Comparison of ENCODE assay signal across 11 cellular contexts in genomic region chr19:7857727-7858701, GRCh38. TPM values are rescaled to one million over a fixed set of nuclear protein-coding genes. Genes with fewer than 3 reads are reported as not detected.
DNase-seq lines count a peak whose midpoint lies in the region; TF ChIP-seq lines count a peak whose summit lies in the region.
"Had no signal": no experiment of that assay in that cellular context is flagged by ENCODE, and none has a peak within 500 bp of the region (broad histone marks: within the 10 kb centered on the region; RNA-seq: fewer than 3 reads in every experiment).

No MANE protein-coding gene starts in this region.

- no peak overlapping the region for H2AFZ ChIP-seq in hepatocyte

- WGBS in hepatocyte (ENCODE audit: low lambda C conversion rate, missing lambda C conversion rate), result 44% methylated on average over 21 of the region's 36 CpGs

- intact Hi-C loops in activated naive CD4-positive, alpha-beta T cell treated with anti-CD3 and anti-CD28 coated beads for 36 hours (cut with micrococcal nuclease), result no loop called here

- peak overlapping the region; percentile 56 for H3K4me2 ChIP-seq in hepatocyte

- peaks cover 1% of the 10 kb centered on the region for H3K36me3 Mint-ChIP-seq in activated naive CD4-positive, alpha-beta T cell treated with anti-CD3 and anti-CD28 coated beads, Interleukin-2, amount 50 U/mL, for 24 hours
- H3K36me3 Mint-ChIP-seq in activated naive CD4-positive, alpha-beta T cell treated with anti-CD3 and anti-CD28 coated beads for 36 hours (ENCODE audit: low read depth), result peaks cover 1% of the 10 kb centered on the region

- H3K4me3 Mint-ChIP-seq in activated naive CD4-positive, alpha-beta T cell treated with anti-CD3 and anti-CD28 coated beads, Interleukin-2, amount 50 U/mL, for 24 hours, result no peak overlapping the region
- no peak overlapping the region for H3K4me3 Mint-ChIP-seq in activated naive CD4-positive, alpha-beta T cell treated with anti-CD3 and anti-CD28 coated beads for 36 hours

- DNase-seq in activated naive CD4-positive, alpha-beta T cell treated with anti-CD3 and anti-CD28 coated beads for 36 hours, result no peak
- peak; percentile 79 for DNase-seq in NCI-H510A treated with DMSO at 0.1 percent for 48 hours (lab: John Stamatoyannopoulos, UW)
- peak; percentile 72 for DNase-seq in hepatocyte (ENCODE audit: low spot score)
- DNase-seq in stimulated activated CD8-positive, alpha-beta memory T cell treated with anti-CD3 and anti-CD28 coated beads, Interleukin-4, amount 100 ng/mL, for 48 hours, result no peak
- DNase-seq in NCI-H526 treated with DMSO at 0.1 percent for 48 hours (lab: John Stamatoyannopoulos, UW), result no peak
- DNase-seq in RWPE1 (ENCODE audit: low spot score), result no peak
- no peak for DNase-seq in stimulated activated naive CD4-positive, alpha-beta T cell (lab: John Stamatoyannopoulos, UW)
- DNase-seq: EL, hypothalamus, NCI-H1048 had no signal

- no peaks in the 10 kb centered on the region for H4K20me1 ChIP-seq in hepatocyte (ENCODE audit: insufficient read depth, poor library complexity, severe bottlenecking)

- H3K9me3 ChIP-seq in hepatocyte (ENCODE audit: low read depth), result no peaks in the 10 kb centered on the region

- no peaks in the 10 kb centered on the region for H3K9me3 Mint-ChIP-seq in activated naive CD4-positive, alpha-beta T cell treated with anti-CD3 and anti-CD28 coated beads, Interleukin-2, amount 50 U/mL, for 24 hours
- H3K9me3 Mint-ChIP-seq in activated naive CD4-positive, alpha-beta T cell treated with anti-CD3 and anti-CD28 coated beads for 36 hours, result no peaks in the 10 kb centered on the region

- CTCF ChIA-PET in activated naive CD4-positive, alpha-beta T cell treated with anti-CD3 and anti-CD28 coated beads for 36 hours (lab: Charles Lee), result interaction anchor here (0.6 to 3.5 kb wide), 2 partner anchors 11 to 346 kb away, joined by 6 to 14 read pairs; no protein-coding TSS in a partner anchor
- CTCF ChIA-PET in RWPE1 (lab: Yijun Ruan, JAX), result interaction anchor here (0.6 to 1.8 kb wide), 3 partner anchors 9 to 63 kb away, joined by 3 to 6 read pairs (median 6); no protein-coding TSS in a partner anchor

- no peaks in the 10 kb centered on the region for H3K27me3 Mint-ChIP-seq in activated naive CD4-positive, alpha-beta T cell treated with anti-CD3 and anti-CD28 coated beads, Interleukin-2, amount 50 U/mL, for 24 hours
- H3K27me3 Mint-ChIP-seq in activated naive CD4-positive, alpha-beta T cell treated with anti-CD3 and anti-CD28 coated beads for 36 hours (ENCODE audit: low read depth), result peaks cover 11% of the 10 kb centered on the region

- no peak overlapping the region for H3K27ac ChIP-seq in hepatocyte
- H3K27ac ChIP-seq in RWPE1, result no peak overlapping the region

- no peaks in the 10 kb centered on the region for H3K79me2 ChIP-seq in hepatocyte

- no peak for TF ChIP-seq CTCF in hepatocyte (IDR thresholded peaks at IDR 0.05; ENCODE audit: poor library complexity)
- TF ChIP-seq CTCF in RWPE1 (conservative IDR thresholded peaks at IDR 0.05; ENCODE audit: low read depth), result no peak

- H3K4me1 ChIP-seq in hepatocyte (ENCODE audit: insufficient read depth), result peaks cover 10% of the 10 kb centered on the region

- POLR2A ChIA-PET in RWPE1 (lab: Yijun Ruan, JAX; ENCODE audit: low non-redundant PET), result no interaction called here

- peaks cover 4% of the 10 kb centered on the region for H3K27me3 ChIP-seq in hepatocyte

- no peak overlapping the region for H3K4me3 ChIP-seq in hepatocyte

- no peaks in the 10 kb centered on the region for H3K36me3 ChIP-seq in hepatocyte (replicated peaks; ENCODE audit: insufficient read depth, low read depth)

- peaks cover 8% of the 10 kb centered on the region for H3K4me1 Mint-ChIP-seq in activated naive CD4-positive, alpha-beta T cell treated with anti-CD3 and anti-CD28 coated beads, Interleukin-2, amount 50 U/mL, for 24 hours
- H3K4me1 Mint-ChIP-seq in activated naive CD4-positive, alpha-beta T cell treated with anti-CD3 and anti-CD28 coated beads for 36 hours (ENCODE audit: low read depth), result peaks cover 11% of the 10 kb centered on the region

- H3K27ac Mint-ChIP-seq in activated naive CD4-positive, alpha-beta T cell treated with anti-CD3 and anti-CD28 coated beads, Interleukin-2, amount 50 U/mL, for 24 hours, result peak overlapping the region; percentile 70
- H3K27ac Mint-ChIP-seq in activated naive CD4-positive, alpha-beta T cell treated with anti-CD3 and anti-CD28 coated beads for 36 hours, result no peak overlapping the region

- no peaks in the 10 kb centered on the region for H3K9me2 ChIP-seq in hepatocyte (replicated peaks; ENCODE audit: insufficient read depth)

RNA-seq across cellular contexts. Expression of gene PRR36, which starts 16.2 kb away (rescaled TPM):
- total RNA-seq in activated naive CD4-positive, alpha-beta T cell treated with anti-CD3 and anti-CD28 coated beads for 36 hours, result under 1 TPM; 0.07 to 0.12 TPM
- total RNA-seq in hepatocyte, result 0.40 and 1.00 TPM in 2 replicates
- polyA plus RNA-seq in hepatocyte, result 2.5 and 5.4 TPM in 2 replicates

RNA-seq across cellular contexts. Expression of gene EVI5L, which starts 28.0 kb away (rescaled TPM):
- 1 to 10 TPM; 5.2 TPM for total RNA-seq in activated naive CD4-positive, alpha-beta T cell treated with anti-CD3 and anti-CD28 coated beads for 36 hours
- 10.7 and 12.4 TPM in 2 replicates for total RNA-seq in hepatocyte
- polyA plus RNA-seq in hepatocyte, result 11.5 and 13.1 TPM in 2 replicates

RNA-seq across cellular contexts. Expression of gene LRRC8E, which starts 30.3 kb away (rescaled TPM):
- not detected for total RNA-seq in activated naive CD4-positive, alpha-beta T cell treated with anti-CD3 and anti-CD28 coated beads for 36 hours
- 1.8 and 4.5 TPM in 2 replicates for total RNA-seq in hepatocyte
- polyA plus RNA-seq in hepatocyte, result 3.2 and 3.3 TPM in 2 replicates

RNA-seq across cellular contexts. Expression of gene MAP2K7, which starts 45.7 kb away (rescaled TPM):
- total RNA-seq in activated naive CD4-positive, alpha-beta T cell treated with anti-CD3 and anti-CD28 coated beads for 36 hours, result 10 to 100 TPM; 39.1 to 39.8 TPM
- total RNA-seq in hepatocyte, result 13.6 and 13.8 TPM in 2 replicates
- 11.8 and 12.8 TPM in 2 replicates for polyA plus RNA-seq in hepatocyte

RNA-seq across cellular contexts. Expression of gene TGFBR3L, which starts 56.6 kb away (rescaled TPM):
- total RNA-seq in activated naive CD4-positive, alpha-beta T cell treated with anti-CD3 and anti-CD28 coated beads for 36 hours, result 1 to 10 TPM; 1.7 to 3.7 TPM
- total RNA-seq in hepatocyte, result 0.52 TPM in 1 of 2 replicates, not detected in the other
- polyA plus RNA-seq in hepatocyte, result 3.3 and 8.5 TPM in 2 replicates

Comparison
In these comparisons a context has a peak if more than half of its experiments do, and no peak if none do; other contexts are left out.
1. DNase-seq: peak in NCI-H510A treated with DMSO at 0.1 percent for 48 hours (single experiment) and hepatocyte (single experiment); none in activated naive CD4-positive, alpha-beta T cell treated with anti-CD3 and anti-CD28 coated beads for 36 hours (single experiment), stimulated activated CD8-positive, alpha-beta memory T cell treated with anti-CD3 and anti-CD28 coated beads, Interleukin-4, amount 100 ng/mL, for 48 hours (single experiment), NCI-H526 treated with DMSO at 0.1 percent for 48 hours (single experiment), RWPE1 (single experiment) and stimulated activated naive CD4-positive, alpha-beta T cell (0 of 6).